22 cellular contexts compared by ENCODE assay signal in the genomic region with DNA sequence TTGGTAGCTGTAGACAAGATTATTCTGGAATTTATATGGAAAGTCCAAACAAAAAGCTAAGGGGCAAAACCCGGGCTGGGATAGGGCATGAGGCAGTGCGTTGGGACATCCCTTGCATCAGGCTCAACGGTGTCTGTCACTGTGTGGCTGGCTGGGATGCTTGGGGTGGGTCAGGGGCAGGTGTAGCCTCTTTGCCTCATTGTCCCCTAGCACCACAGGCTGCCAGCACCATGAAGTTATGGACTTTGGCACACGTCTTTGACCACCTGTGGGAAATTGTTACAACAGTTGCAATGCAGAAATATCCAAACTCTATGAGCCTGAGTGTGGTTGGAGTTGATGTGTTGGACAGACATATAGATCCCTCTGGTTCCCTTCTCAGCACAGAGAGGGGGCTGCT. TPM values are rescaled to one million over a fixed set of nuclear protein-coding genes. Genes with fewer than 3 reads are reported as not detected.
"Had no signal": no experiment of that assay in that cellular context is flagged by ENCODE, and none has a peak within 500 bp of the region (broad histone marks: within the 10 kb centered on the region; RNA-seq: fewer than 3 reads in every experiment).

No MANE protein-coding gene starts in this region.

- H3K4me2 ChIP-seq: KMS-11 had no signal

- H3K9ac ChIP-seq: KMS-11 had no signal

- ATAC-seq: K562 had no signal

- H3K36me3 ChIP-seq: SJSA1 had no signal

- H3K27ac ChIP-seq: KMS-11, SJSA1, SK-N-MC had no signal

- DNase-seq: Kasumi-1, MM.1S, NCI-H1092 treated with DMSO at 0.1 percent for 48 hours, NCI-H1417, NCI-H1436 treated with DMSO at 0.1 percent for 48 hours, NCI-H1694, NCI-H187 treated with DMSO at 0.1 percent for 48 hours, NCI-H2081, NCI-H2107, NCI-H2227 treated with DMSO at 0.1 percent for 48 hours, NCI-H524, NCI-H526 treated with DMSO at 0.1 percent for 48 hours, NCI-H748 treated with DMSO at 0.1 percent for 48 hours, Right ventricle myocardium superior, RPMI8226, SIG-M5 had no signal

- H3K9me3 ChIP-seq: SJSA1 had no signal

- H3K4me1 ChIP-seq: SJSA1 had no signal

- FAIRE-seq: K562, RCC 7860 had no signal

- H3K27me3 ChIP-seq: SJSA1 had no signal

- H3K4me3 ChIP-seq: K562, SJSA1, SK-N-MC had no signal

RNA-seq across cellular contexts. Expression of a gene that starts 32.8 kb away (rescaled TPM):
- total RNA-seq: K562, NCI-H460, Right ventricle myocardium superior had no signal
